9 cellular contexts compared by ENCODE assay signal in genomic region chr14:74571441-74571841, GRCh38. TPM values are rescaled to one million over a fixed set of nuclear protein-coding genes. Genes with fewer than 3 reads are reported as not detected.
DNase-seq lines count a peak whose midpoint lies in the region; ATAC-seq and TF ChIP-seq lines count a peak whose summit lies in the region.
"Had no signal": no experiment of that assay in that cellular context is flagged by ENCODE, and none has a peak within 500 bp of the region (broad histone marks: within the 10 kb centered on the region; RNA-seq: fewer than 3 reads in every experiment).

No MANE protein-coding gene starts in this region.

- H3K4me1 Mint-ChIP-seq in stimulated activated naive B cell treated with anti-CD40 and anti-IgM and Interleukin-4, amounts not matched to agents 10 μg/mL and 1 μg/mL and 100 μg/mL, for 72 hours, result peaks cover 10 to 21% of the 10 kb centered on the region in 2 donors

- TF ChIP-seq CTCF in AG10803 (conservative IDR thresholded peaks at IDR 0.05; ENCODE audit: low read length), result no peak
- no peak for TF ChIP-seq CTCF in OCI-LY3 (IDR thresholded peaks at IDR 0.05; ENCODE audit: low read depth, low read length)
- TF ChIP-seq CTCF in esophagus squamous epithelium (IDR thresholded peaks at IDR 0.05), result no peak

- H2AFZ ChIP-seq in OCI-LY3 (ENCODE audit: low read depth, low read length), result no peak overlapping the region

- H4K20me1 ChIP-seq in OCI-LY3 (ENCODE audit: insufficient read depth, low read length), result no peaks in the 10 kb centered on the region

- H3K4me1 ChIP-seq in OCI-LY3 (ENCODE audit: low read length) (peaks cover 6% of the 10 kb centered on the region; the same call in 1 of the 2 replicates), esophagus squamous epithelium (peaks cover 73 to 98% (median 78%) of the 10 kb centered on the region in 3 donors)

- no peak overlapping the region for H3K27ac ChIP-seq in OCI-LY3 (ENCODE audit: low read length)
- H3K27ac ChIP-seq in esophagus squamous epithelium, result peak overlapping the region; percentile 75 to 95 (median 90)

- H3K27ac Mint-ChIP-seq in stimulated activated naive B cell treated with anti-CD40 and anti-IgM and Interleukin-4, amounts not matched to agents 10 μg/mL and 1 μg/mL and 100 μg/mL, for 72 hours, result no peak overlapping the region

- DNase-seq in AG10803 (ENCODE audit: low read depth) (peak; percentile 88), esophagus squamous epithelium (lab: John Stamatoyannopoulos, UW) (no peak), posterior vena cava (ENCODE audit: low spot score) (peak; percentile 84), NCI-H2107 treated with DMSO at 0.1 percent for 48 hours (lab: John Stamatoyannopoulos, UW; ENCODE audit: unreplicated experiment) (no peak), NCI-H345 treated with DMSO at 0.1 percent for 48 hours (lab: John Stamatoyannopoulos, UW; ENCODE audit: unreplicated experiment) (no peak)
- no peak for DNase-seq in stimulated activated naive B cell treated with anti-CD40 and anti-IgM and Interleukin-4, amounts not matched to agents 10 μg/mL and 1 μg/mL and 100 μg/mL, for 72 hours
- DNase-seq in activated CD4-positive, alpha-beta T cell treated with anti-CD3 and anti-CD28 coated beads, Interleukin-2, amount 50 U/mL, for 4 hours, result no peak

- no peaks in the 10 kb centered on the region for H3K36me3 ChIP-seq in OCI-LY3 (replicated peaks; ENCODE audit: low read depth, low read length)
- no peaks in the 10 kb centered on the region for H3K36me3 ChIP-seq in esophagus squamous epithelium

- TF ChIP-seq POLR2A in esophagus squamous epithelium (IDR thresholded peaks at IDR 0.05), result no peak

- H3K9me3 ChIP-seq in OCI-LY3 (ENCODE audit: insufficient read depth, low read length) (no peaks in the 10 kb centered on the region), esophagus squamous epithelium (no peaks in the 10 kb centered on the region)

- intact Hi-C loops in esophagus squamous epithelium (cut with DNase I) (no loop called here), posterior vena cava (cut with DNase I) (no loop called here)

- H3K27me3 ChIP-seq in OCI-LY3 (ENCODE audit: low read depth, low read length) (peaks cover 11% of the 10 kb centered on the region), esophagus squamous epithelium (no peaks in the 10 kb centered on the region)

- no peaks in the 10 kb centered on the region for H3K36me3 Mint-ChIP-seq in stimulated activated naive B cell treated with anti-CD40 and anti-IgM and Interleukin-4, amounts not matched to agents 10 μg/mL and 1 μg/mL and 100 μg/mL, for 72 hours

- H3K27me3 Mint-ChIP-seq in stimulated activated naive B cell treated with anti-CD40 and anti-IgM and Interleukin-4, amounts not matched to agents 10 μg/mL and 1 μg/mL and 100 μg/mL, for 72 hours, result peaks cover 23 to 26% of the 10 kb centered on the region in 2 donors

- WGBS in esophagus squamous epithelium, 2 donors, result 12 to 15% methylated on average over 9 of the region's 9 CpGs

- H3K9me3 Mint-ChIP-seq in stimulated activated naive B cell treated with anti-CD40 and anti-IgM and Interleukin-4, amounts not matched to agents 10 μg/mL and 1 μg/mL and 100 μg/mL, for 72 hours, result no peaks in the 10 kb centered on the region
- H3K9me3 Mint-ChIP-seq: T-helper 1 cell treated with Interleukin-12 subunit alpha and Interleukin-12 subunit beta and Interleukin-4 antibody, amounts not matched to agents 30 μg/mL and 1 μg/mL, for 36 hours had no signal

- no peak overlapping the region for H3K4me3 Mint-ChIP-seq in stimulated activated naive B cell treated with anti-CD40 and anti-IgM and Interleukin-4, amounts not matched to agents 10 μg/mL and 1 μg/mL and 100 μg/mL, for 72 hours

- no peaks in the 10 kb centered on the region for H3K79me2 ChIP-seq in OCI-LY3 (ENCODE audit: low read length)

- peak overlapping the region; percentile 28 for H3K4me3 ChIP-seq in AG10803 (ENCODE audit: low read length)
- no peak overlapping the region for H3K4me3 ChIP-seq in OCI-LY3 (ENCODE audit: low read length)
- H3K4me3 ChIP-seq in esophagus squamous epithelium, result peak overlapping the region in 1 of 4 donors; percentile 24

- no peak for ATAC-seq in stimulated activated naive B cell treated with anti-CD40 and anti-IgM and Interleukin-4, amounts not matched to agents 10 μg/mL and 1 μg/mL and 100 μg/mL, for 72 hours (replicated peaks)

- no peak overlapping the region for H3K9ac ChIP-seq in OCI-LY3 (ENCODE audit: low read length)

- H3K4me2 ChIP-seq in OCI-LY3 (ENCODE audit: low read length), result peak overlapping the region; percentile 63; the same call in 1 of the 2 replicates

RNA-seq across cellular contexts. Expression of gene LTBP2, which starts 40.6 kb away (rescaled TPM):
- total RNA-seq in esophagus squamous epithelium (10 to 100 TPM; 10.3 to 41.6 (median 17.0) TPM), posterior vena cava (100 to 1,000 TPM; 141 to 168 TPM)

Comparison
In these comparisons a context has a peak if more than half of its experiments do, and no peak if none do; other contexts are left out.
1. DNase-seq: peak in AG10803 (single experiment) and posterior vena cava (single experiment); none in esophagus squamous epithelium (single experiment), stimulated activated naive B cell treated with anti-CD40 and anti-IgM and Interleukin-4, amounts not matched to agents 10 μg/mL and 1 μg/mL and 100 μg/mL, for 72 hours (single experiment), NCI-H2107 treated with DMSO at 0.1 percent for 48 hours (single experiment), activated CD4-positive, alpha-beta T cell treated with anti-CD3 and anti-CD28 coated beads, Interleukin-2, amount 50 U/mL, for 4 hours (0 of 2) and NCI-H345 treated with DMSO at 0.1 percent for 48 hours (single experiment).